ENCODE assay signal across 1 cellular context in the genomic region with DNA sequence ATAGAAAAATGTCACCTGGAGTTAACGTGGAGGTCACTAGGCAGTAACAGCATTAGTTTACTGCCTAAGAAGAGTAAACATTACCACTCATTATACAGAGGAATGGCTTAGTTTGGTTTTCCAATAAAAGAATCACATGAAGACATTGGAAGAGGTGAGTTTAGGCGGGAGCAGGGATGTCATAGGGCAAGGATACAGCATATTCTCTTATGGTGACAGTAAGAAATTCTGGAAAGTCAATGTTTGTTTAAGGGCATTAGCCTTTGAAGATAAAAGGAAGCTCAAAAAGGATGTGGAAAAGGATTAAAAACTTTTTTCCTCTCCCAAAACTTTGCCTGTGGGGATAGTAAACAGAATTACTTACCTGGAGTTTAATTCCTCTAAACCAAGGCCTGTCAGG.
TF ChIP-seq lines count a peak whose summit lies in the region.

No MANE protein-coding gene starts in this region.

TF ChIP-seq in HepG2, 621 proteins besides CTCF, POLR2A, EP300 and RAD21 (continued from another document and continues in another):
- TF ChIP-seq, protein P1, sequence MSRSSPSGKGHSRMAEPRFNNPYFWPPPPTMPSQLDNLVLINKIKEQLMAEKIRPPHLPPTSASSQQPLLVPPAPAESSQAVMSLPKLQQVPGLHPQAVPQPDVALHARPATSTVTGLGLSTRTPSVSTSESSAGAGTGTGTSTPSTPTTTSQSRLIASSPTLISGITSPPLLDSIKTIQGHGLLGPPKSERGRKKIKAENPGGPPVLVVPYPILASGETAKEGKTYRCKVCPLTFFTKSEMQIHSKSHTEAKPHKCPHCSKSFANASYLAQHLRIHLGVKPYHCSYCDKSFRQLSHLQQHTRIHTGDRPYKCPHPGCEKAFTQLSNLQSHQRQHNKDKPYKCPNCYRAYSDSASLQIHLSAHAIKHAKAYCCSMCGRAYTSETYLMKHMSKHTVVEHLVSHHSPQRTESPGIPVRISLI (CRISPR knock-in tag; IDR thresholded peaks at IDR 0.05; ENCODE audit: borderline replicate concordance) = 0 out of 2 replicates have a peak, but pooled peaks have one; percentile 20
- TF ChIP-seq, protein P2, sequence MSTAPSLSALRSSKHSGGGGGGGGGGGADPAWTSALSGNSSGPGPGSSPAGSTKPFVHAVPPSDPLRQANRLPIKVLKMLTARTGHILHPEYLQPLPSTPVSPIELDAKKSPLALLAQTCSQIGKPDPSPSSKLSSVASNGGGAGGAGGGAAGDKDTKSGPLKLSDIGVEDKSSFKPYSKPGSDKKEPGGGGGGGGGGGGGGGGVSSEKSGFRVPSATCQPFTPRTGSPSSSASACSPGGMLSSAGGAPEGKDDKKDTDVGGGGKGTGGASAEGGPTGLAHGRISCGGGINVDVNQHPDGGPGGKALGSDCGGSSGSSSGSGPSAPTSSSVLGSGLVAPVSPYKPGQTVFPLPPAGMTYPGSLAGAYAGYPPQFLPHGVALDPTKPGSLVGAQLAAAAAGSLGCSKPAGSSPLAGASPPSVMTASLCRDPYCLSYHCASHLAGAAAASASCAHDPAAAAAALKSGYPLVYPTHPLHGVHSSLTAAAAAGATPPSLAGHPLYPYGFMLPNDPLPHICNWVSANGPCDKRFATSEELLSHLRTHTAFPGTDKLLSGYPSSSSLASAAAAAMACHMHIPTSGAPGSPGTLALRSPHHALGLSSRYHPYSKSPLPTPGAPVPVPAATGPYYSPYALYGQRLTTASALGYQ (CRISPR knock-in tag; IDR thresholded peaks at IDR 0.05) = peak; percentile 80; the same call in 1 of the 2 replicates
- TF ChIP-seq HES4 (CRISPR knock-in tag; IDR thresholded peaks at IDR 0.05; ENCODE audit: borderline replicate concordance) = no peak
- peak; percentile 90 for TF ChIP-seq TCF7 (IDR thresholded peaks at IDR 0.05; ENCODE audit: low read depth)
- TF ChIP-seq TFE3 (CRISPR knock-in tag; IDR thresholded peaks at IDR 0.05) = 0 out of 2 replicates have a peak, but pooled peaks have one; percentile 42
- TF ChIP-seq, protein P3, sequence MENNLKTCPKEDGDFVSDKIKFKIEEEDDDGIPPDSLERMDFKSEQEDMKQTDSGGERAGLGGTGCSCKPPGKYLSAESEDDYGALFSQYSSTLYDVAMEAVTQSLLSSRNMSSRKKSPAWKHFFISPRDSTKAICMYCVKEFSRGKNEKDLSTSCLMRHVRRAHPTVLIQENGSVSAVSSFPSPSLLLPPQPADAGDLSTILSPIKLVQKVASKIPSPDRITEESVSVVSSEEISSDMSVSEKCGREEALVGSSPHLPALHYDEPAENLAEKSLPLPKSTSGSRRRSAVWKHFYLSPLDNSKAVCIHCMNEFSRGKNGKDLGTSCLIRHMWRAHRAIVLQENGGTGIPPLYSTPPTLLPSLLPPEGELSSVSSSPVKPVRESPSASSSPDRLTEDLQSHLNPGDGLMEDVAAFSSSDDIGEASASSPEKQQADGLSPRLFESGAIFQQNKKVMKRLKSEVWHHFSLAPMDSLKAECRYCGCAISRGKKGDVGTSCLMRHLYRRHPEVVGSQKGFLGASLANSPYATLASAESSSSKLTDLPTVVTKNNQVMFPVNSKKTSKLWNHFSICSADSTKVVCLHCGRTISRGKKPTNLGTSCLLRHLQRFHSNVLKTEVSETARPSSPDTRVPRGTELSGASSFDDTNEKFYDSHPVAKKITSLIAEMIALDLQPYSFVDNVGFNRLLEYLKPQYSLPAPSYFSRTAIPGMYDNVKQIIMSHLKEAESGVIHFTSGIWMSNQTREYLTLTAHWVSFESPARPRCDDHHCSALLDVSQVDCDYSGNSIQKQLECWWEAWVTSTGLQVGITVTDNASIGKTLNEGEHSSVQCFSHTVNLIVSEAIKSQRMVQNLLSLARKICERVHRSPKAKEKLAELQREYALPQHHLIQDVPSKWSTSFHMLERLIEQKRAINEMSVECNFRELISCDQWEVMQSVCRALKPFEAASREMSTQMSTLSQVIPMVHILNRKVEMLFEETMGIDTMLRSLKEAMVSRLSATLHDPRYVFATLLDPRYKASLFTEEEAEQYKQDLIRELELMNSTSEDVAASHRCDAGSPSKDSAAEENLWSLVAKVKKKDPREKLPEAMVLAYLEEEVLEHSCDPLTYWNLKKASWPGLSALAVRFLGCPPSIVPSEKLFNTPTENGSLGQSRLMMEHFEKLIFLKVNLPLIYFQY (CRISPR knock-in tag; IDR thresholded peaks at IDR 0.05; ENCODE audit: borderline replicate concordance) = no peak
- TF ChIP-seq ETV5 (CRISPR knock-in tag; IDR thresholded peaks at IDR 0.05; ENCODE audit: borderline replicate concordance) = peak; percentile 39; the same call in 1 of the 2 replicates
- TF ChIP-seq HNF4A (CRISPR knock-in tag; IDR thresholded peaks at IDR 0.05) = peak; percentile 46; the same call in 1 of the 2 replicates
- no peak for TF ChIP-seq SOX13 (IDR thresholded peaks at IDR 0.05)
- TF ChIP-seq SOX13 (CRISPR knock-in tag; conservative IDR thresholded peaks at IDR 0.05 in 1 of 2, IDR thresholded peaks at IDR 0.05 in 1 of 2) = peak in 1 of 2 experiments; percentile 80; a peak in 2 of 4 replicates
- TF ChIP-seq, protein P4, sequence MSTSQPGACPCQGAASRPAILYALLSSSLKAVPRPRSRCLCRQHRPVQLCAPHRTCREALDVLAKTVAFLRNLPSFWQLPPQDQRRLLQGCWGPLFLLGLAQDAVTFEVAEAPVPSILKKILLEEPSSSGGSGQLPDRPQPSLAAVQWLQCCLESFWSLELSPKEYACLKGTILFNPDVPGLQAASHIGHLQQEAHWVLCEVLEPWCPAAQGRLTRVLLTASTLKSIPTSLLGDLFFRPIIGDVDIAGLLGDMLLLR (CRISPR knock-in tag; IDR thresholded peaks at IDR 0.05) = no peak
- TF ChIP-seq HDAC2 (CRISPR knock-in tag; IDR thresholded peaks at IDR 0.05) = peak; percentile 40
- peak; percentile 33; the same call in 1 of the 2 replicates for TF ChIP-seq LCORL (IDR thresholded peaks at IDR 0.05)
- peak; percentile 30; the same call in 1 of the 2 replicates for TF ChIP-seq LCORL (CRISPR knock-in tag; IDR thresholded peaks at IDR 0.05)
- TF ChIP-seq, protein P5, sequence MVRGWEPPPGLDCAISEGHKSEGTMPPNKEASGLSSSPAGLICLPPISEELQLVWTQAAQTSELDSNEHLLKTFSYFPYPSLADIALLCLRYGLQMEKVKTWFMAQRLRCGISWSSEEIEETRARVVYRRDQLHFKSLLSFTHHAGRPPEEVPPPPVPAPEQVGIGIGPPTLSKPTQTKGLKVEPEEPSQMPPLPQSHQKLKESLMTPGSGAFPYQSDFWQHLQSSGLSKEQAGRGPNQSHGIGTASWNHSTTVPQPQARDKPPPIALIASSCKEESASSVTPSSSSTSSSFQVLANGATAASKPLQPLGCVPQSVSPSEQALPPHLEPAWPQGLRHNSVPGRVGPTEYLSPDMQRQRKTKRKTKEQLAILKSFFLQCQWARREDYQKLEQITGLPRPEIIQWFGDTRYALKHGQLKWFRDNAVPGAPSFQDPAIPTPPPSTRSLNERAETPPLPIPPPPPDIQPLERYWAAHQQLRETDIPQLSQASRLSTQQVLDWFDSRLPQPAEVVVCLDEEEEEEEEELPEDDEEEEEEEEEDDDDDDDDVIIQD (CRISPR knock-in tag; IDR thresholded peaks at IDR 0.05; ENCODE audit: low read depth) = peak; percentile 55; the same call in 1 of the 2 replicates
- TF ChIP-seq SAP130 (CRISPR knock-in tag; IDR thresholded peaks at IDR 0.05; ENCODE audit: low read depth) = peak; percentile 68
- no peak for TF ChIP-seq ZNF788 (CRISPR knock-in tag; IDR thresholded peaks at IDR 0.05; ENCODE audit: borderline replicate concordance)
- TF ChIP-seq, protein P6, sequence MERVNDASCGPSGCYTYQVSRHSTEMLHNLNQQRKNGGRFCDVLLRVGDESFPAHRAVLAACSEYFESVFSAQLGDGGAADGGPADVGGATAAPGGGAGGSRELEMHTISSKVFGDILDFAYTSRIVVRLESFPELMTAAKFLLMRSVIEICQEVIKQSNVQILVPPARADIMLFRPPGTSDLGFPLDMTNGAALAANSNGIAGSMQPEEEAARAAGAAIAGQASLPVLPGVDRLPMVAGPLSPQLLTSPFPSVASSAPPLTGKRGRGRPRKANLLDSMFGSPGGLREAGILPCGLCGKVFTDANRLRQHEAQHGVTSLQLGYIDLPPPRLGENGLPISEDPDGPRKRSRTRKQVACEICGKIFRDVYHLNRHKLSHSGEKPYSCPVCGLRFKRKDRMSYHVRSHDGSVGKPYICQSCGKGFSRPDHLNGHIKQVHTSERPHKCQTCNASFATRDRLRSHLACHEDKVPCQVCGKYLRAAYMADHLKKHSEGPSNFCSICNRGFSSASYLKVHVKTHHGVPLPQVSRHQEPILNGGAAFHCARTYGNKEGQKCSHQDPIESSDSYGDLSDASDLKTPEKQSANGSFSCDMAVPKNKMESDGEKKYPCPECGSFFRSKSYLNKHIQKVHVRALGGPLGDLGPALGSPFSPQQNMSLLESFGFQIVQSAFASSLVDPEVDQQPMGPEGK (CRISPR knock-in tag; IDR thresholded peaks at IDR 0.05) = 0 out of 2 replicates have a peak, but pooled peaks have one; percentile 16
- peak; percentile 60; the same call in 1 of the 2 replicates for TF ChIP-seq NFIC (IDR thresholded peaks at IDR 0.05; ENCODE audit: low read length)
- peak; percentile 90 for TF ChIP-seq ISL2 (CRISPR knock-in tag; IDR thresholded peaks at IDR 0.05)
- TF ChIP-seq ZNF709 (CRISPR knock-in tag; IDR thresholded peaks at IDR 0.05) = no peak
- TF ChIP-seq FOXO1 (CRISPR knock-in tag; IDR thresholded peaks at IDR 0.05) = peak; percentile 50; the same call in 1 of the 2 replicates
- TF ChIP-seq ZNF354B (CRISPR knock-in tag; IDR thresholded peaks at IDR 0.05) = no peak
- no peak for TF ChIP-seq NR1H2 (CRISPR knock-in tag; IDR thresholded peaks at IDR 0.05; ENCODE audit: borderline replicate concordance, low read depth)
- peak; percentile 95 for TF ChIP-seq ARID5B (CRISPR knock-in tag; IDR thresholded peaks at IDR 0.05)
- no peak for TF ChIP-seq NRL (CRISPR knock-in tag; IDR thresholded peaks at IDR 0.05; ENCODE audit: borderline replicate concordance)
- peak; percentile 80 for TF ChIP-seq FOXP4 (CRISPR knock-in tag; IDR thresholded peaks at IDR 0.05)
- TF ChIP-seq RARA (CRISPR knock-in tag; IDR thresholded peaks at IDR 0.05) = peak; percentile 68
- no peak for TF ChIP-seq ZNF724P (CRISPR knock-in tag; IDR thresholded peaks at IDR 0.05; ENCODE audit: borderline replicate concordance)
- no peak for TF ChIP-seq ZNF83 (CRISPR knock-in tag; IDR thresholded peaks at IDR 0.05; ENCODE audit: borderline replicate concordance)
- no peak for TF ChIP-seq RFXANK (CRISPR knock-in tag; IDR thresholded peaks at IDR 0.05)
- 0 out of 4 replicates have a peak, but pooled peaks of 1 of the 2 experiments have one; percentile 30 for TF ChIP-seq KLF16 (CRISPR knock-in tag; IDR thresholded peaks at IDR 0.05)
